30 cellular contexts compared by ENCODE assay signal in genomic region chr1:166907051-166907450, GRCh38.
"Had no signal": no experiment of that assay in that cellular context is flagged by ENCODE, and none has a peak within 500 bp of the region (broad histone marks: within the 10 kb centered on the region; RNA-seq: fewer than 3 reads in every experiment).

No MANE protein-coding gene starts in this region.

- H3K27me3 ChIP-seq: ascending aorta, body of pancreas, breast epithelium had no signal

- ATAC-seq: body of pancreas, PC-3, Right ventricle myocardium inferior had no signal

- H3K27ac ChIP-seq: ascending aorta, body of pancreas, breast epithelium, RWPE1, VCaP had no signal

- H3K36me3 ChIP-seq: ascending aorta, breast epithelium had no signal

- H3K9me3 ChIP-seq: ascending aorta, body of pancreas, breast epithelium had no signal

- H3K4me1 ChIP-seq: body of pancreas, breast epithelium had no signal

- H3K4me3 ChIP-seq: ascending aorta, body of pancreas, breast epithelium had no signal

- DNase-seq: activated CD4-positive, alpha-beta T cell treated with anti-CD3 and anti-CD28 coated beads for 1 hour; activated CD4-positive, alpha-beta T cell treated with anti-CD3 and anti-CD28 coated beads for 48 hours; activated CD4-positive, CD25-positive, alpha-beta regulatory T cell; activated CD8-positive, alpha-beta memory T cell treated with anti-CD3 and anti-CD28 coated beads, Interleukin-2, amount 50 U/mL, for 4 hours; activated CD8-positive, alpha-beta T cell treated with anti-CD3 and anti-CD28 coated beads, Interleukin-2, amount 10 ng/mL, durations not matched to agents 7 days and 5 days; activated gamma-delta T cell; activated naive CD4-positive, alpha-beta T cell treated with Interleukin-2 at 50 U/mL for 16 hours; activated naive CD8-positive, alpha-beta T cell treated with anti-CD3 and anti-CD28 coated beads, Interleukin-2, amount 10 ng/mL, durations not matched to agents 7 days and 5 days; activated T-cell treated with anti-CD3 and anti-CD28 coated beads, Interleukin-2, amount 50 U/mL, for 48 hours; amygdala; body of pancreas; caudate nucleus; cerebellar nuclear complex; NCI-H1105; NCI-H1417 treated with DMSO at 0.1 percent for 48 hours; NCI-H187 treated with DMSO at 0.1 percent for 48 hours; NCI-H2081; NCI-H345; NCI-H524 treated with DMSO at 0.1 percent for 48 hours; PC-3; SIG-M5; SW 1271; T-helper 1 cell; T-helper 2 cell; T-helper 9 cell had no signal
